17 cellular contexts compared by ENCODE assay signal in genomic region chr4:137998666-137999429, GRCh38.
DNase-seq lines count a peak whose midpoint lies in the region; ATAC-seq and TF ChIP-seq lines count a peak whose summit lies in the region.
"Had no signal": no experiment of that assay in that cellular context is flagged by ENCODE, and none has a peak within 500 bp of the region (broad histone marks: within the 10 kb centered on the region; RNA-seq: fewer than 3 reads in every experiment).

No MANE protein-coding gene starts in this region.

- H4K20me1 ChIP-seq in SK-N-SH (ENCODE audit: insufficient read depth) = no peaks in the 10 kb centered on the region
- no peaks in the 10 kb centered on the region for H4K20me1 ChIP-seq in osteoblast (ENCODE audit: insufficient read depth, low read length)
- H4K20me1 ChIP-seq: BLaER1 had no signal

- TF ChIP-seq RAD21 in SK-N-SH (IDR thresholded peaks at IDR 0.05; ENCODE audit: low read length) = no peak

- no peak overlapping the region for H3K9ac ChIP-seq in SK-N-SH
- H3K9ac ChIP-seq: BLaER1 had no signal

- peak overlapping the region; percentile 60 for H2AFZ ChIP-seq in SK-N-SH (ENCODE audit: low read depth)
- peak overlapping the region; percentile 64 for H2AFZ ChIP-seq in osteoblast (ENCODE audit: low read length)
- H2AFZ ChIP-seq: hepatocyte had no signal

- peaks cover 0 to 4% of the 10 kb centered on the region in 2 experiments for H3K36me3 ChIP-seq in SK-N-SH (replicated peaks in 1 of 2; ENCODE audit: control insufficient read depth in 1 of 2, insufficient read depth in 2 of 2, low read length in 1 of 2)
- H3K36me3 ChIP-seq in osteoblast (ENCODE audit: insufficient read depth, low read length) = no peaks in the 10 kb centered on the region
- H3K36me3 ChIP-seq in H7 (replicated peaks; ENCODE audit: control insufficient read depth, insufficient read depth, low read length) = no peaks in the 10 kb centered on the region
- H3K36me3 ChIP-seq: BLaER1 had no signal

- 17% methylated on average over 1 of the region's 1 CpG for WGBS in SK-N-SH (ENCODE audit: low lambda C conversion rate)

- CTCF ChIA-PET in SK-N-SH (lab: Yijun Ruan, JAX) = interaction anchor here (1.2 to 1.8 kb wide), 2 partner anchors 12 to 91 kb away, joined by 3 to 5 read pairs; no protein-coding TSS in a partner anchor

- no peaks in the 10 kb centered on the region for H3K9me3 ChIP-seq in SK-N-SH
- H3K9me3 ChIP-seq in osteoblast (ENCODE audit: low read depth, low read length) = no peaks in the 10 kb centered on the region
- H3K9me3 ChIP-seq: BLaER1, testis had no signal

- H3K27ac ChIP-seq in SK-N-SH (ENCODE audit: low read depth in 2 of 2, low read length in 1 of 2) = peak overlapping the region; percentile 18 to 80; a peak in 2 of 4 replicates
- peak overlapping the region; percentile 48 for H3K27ac ChIP-seq in osteoblast (ENCODE audit: low read depth, low read length)
- H3K27ac ChIP-seq: BLaER1, hepatocyte, testis had no signal

- H3K4me2 ChIP-seq in SK-N-SH (no peak overlapping the region), osteoblast (ENCODE audit: insufficient read depth, low read length) (peak overlapping the region; percentile 36)
- H3K4me2 ChIP-seq: BLaER1, hepatocyte had no signal

- no peaks in the 10 kb centered on the region for H3K79me2 ChIP-seq in SK-N-SH (ENCODE audit: insufficient read depth)
- no peaks in the 10 kb centered on the region for H3K79me2 ChIP-seq in osteoblast (ENCODE audit: insufficient read depth, low read length)
- H3K79me2 ChIP-seq: hepatocyte had no signal

- no peak overlapping the region for H3K4me3 ChIP-seq in SK-N-SH (ENCODE audit: low read depth in 2 of 2, low read length in 1 of 2)
- H3K4me3 ChIP-seq in osteoblast (ENCODE audit: insufficient read depth, low read length) = no peak overlapping the region
- no peak overlapping the region for H3K4me3 ChIP-seq in H7 (ENCODE audit: insufficient read depth, low read depth, low read length)
- H3K4me3 ChIP-seq: BLaER1, hepatocyte, testis had no signal

- H3F3A ChIP-seq in SK-N-SH (replicated peaks; ENCODE audit: insufficient read depth) = no peaks in the 10 kb centered on the region

- no peaks in the 10 kb centered on the region; a peak in 1 of 4 replicates for H3K4me1 ChIP-seq in SK-N-SH (ENCODE audit: control insufficient read depth in 1 of 2, insufficient read depth in 2 of 2, low read depth in 1 of 2, low read length in 1 of 2)
- H3K4me1 ChIP-seq in osteoblast (ENCODE audit: insufficient read depth, low read length) = peaks cover 9% of the 10 kb centered on the region
- H3K4me1 ChIP-seq: BLaER1 had no signal

- no peaks in the 10 kb centered on the region for H3K9me2 ChIP-seq in SK-N-SH

- POLR2A ChIA-PET in SK-N-SH (lab: Yijun Ruan, JAX) = no interaction called here

- ATAC-seq in GM18867 (IDR thresholded peaks at IDR 0.05; ENCODE audit: unreplicated experiment) (no peak), HG03097 (IDR thresholded peaks at IDR 0.05; ENCODE audit: low FRiP score, unreplicated experiment) (no peak)
- ATAC-seq: activated T-cell treated with anti-CD3 and anti-CD28 coated beads, Interleukin-2, amount 50 U/mL, for 72 hours had no signal

- DNase-seq in COLO829 (ENCODE audit: low spot score) (peak; percentile 4), SK-N-SH (no peak), fibroblast of gingiva (ENCODE audit: low read depth) (peak; percentile 75), osteoblast (ENCODE audit: insufficient read length, low spot score, missing footprints) (peak; percentile 10), H7 (no peak), NCI-H2171 (lab: John Stamatoyannopoulos, UW) (no peak)
- DNase-seq: activated CD4-positive, alpha-beta T cell treated with anti-CD3 and anti-CD28 coated beads, Interleukin-2, amount 50 U/mL, for 1 hour; activated T-cell treated with anti-CD3 and anti-CD28 coated beads, Interleukin-2, amount 50 U/mL, for 72 hours; DMS79; NCI-H2081; NCI-H526 treated with DMSO at 0.1 percent for 48 hours; stimulated activated CD4-positive, alpha-beta T cell treated with anti-CD3 and anti-CD28 coated beads, Interleukin-4, amount 100 ng/mL, for 4 hours; testis had no signal

- no peak for TF ChIP-seq CTCF in SK-N-SH (IDR thresholded peaks at IDR 0.05)
- TF ChIP-seq CTCF in osteoblast (IDR thresholded peaks at IDR 0.05; ENCODE audit: extremely low read depth, low read depth, low read length) = no peak

- TF ChIP-seq EP300 in SK-N-SH (IDR thresholded peaks at IDR 0.05; ENCODE audit: borderline replicate concordance in 1 of 2, low read depth in 1 of 2, low read length in 1 of 2) = 0 out of 4 replicates have a peak, but pooled peaks of 1 of the 2 experiments have one; percentile 32

- H3K27me3 ChIP-seq in SK-N-SH (ENCODE audit: insufficient read depth) (no peaks in the 10 kb centered on the region), osteoblast (ENCODE audit: insufficient read depth, low read length) (no peaks in the 10 kb centered on the region), H7 (ENCODE audit: control insufficient read depth, insufficient read depth, low read length) (no peaks in the 10 kb centered on the region)
- H3K27me3 ChIP-seq: BLaER1, hepatocyte, testis had no signal

TF ChIP-seq in SK-N-SH, 30 proteins besides CTCF, POLR2A, EP300 and RAD21:
- no peak for TF ChIP-seq CHD2 (IDR thresholded peaks at IDR 0.05; ENCODE audit: low read length, partially characterized antibody)
- no peak for TF ChIP-seq JUND (IDR thresholded peaks at IDR 0.05)
- no peak for TF ChIP-seq TAF1 (IDR thresholded peaks at IDR 0.05; ENCODE audit: borderline replicate concordance, low read depth, low read length)
- TF ChIP-seq SIN3A (IDR thresholded peaks at IDR 0.05; ENCODE audit: borderline replicate concordance, low read depth, low read length) = no peak
- TF ChIP-seq EZH2phosphoT487 (IDR thresholded peaks at IDR 0.05; ENCODE audit: borderline replicate concordance, low read depth) = no peak
- TF ChIP-seq NRF1 (IDR thresholded peaks at IDR 0.05; ENCODE audit: low read depth, low read length) = no peak
- TF ChIP-seq FOXM1 (IDR thresholded peaks at IDR 0.05; ENCODE audit: low read depth) = no peak
- TF ChIP-seq POLR2AphosphoS5 (IDR thresholded peaks at IDR 0.05; ENCODE audit: low read depth, low read length) = no peak
- no peak for TF ChIP-seq TCF12 (IDR thresholded peaks at IDR 0.05)
- TF ChIP-seq MXI1 (IDR thresholded peaks at IDR 0.05; ENCODE audit: low read depth, low read length) = no peak
- no peak for TF ChIP-seq GABPA (IDR thresholded peaks at IDR 0.05; ENCODE audit: low read depth)
- no peak for TF ChIP-seq MEF2A (IDR thresholded peaks at IDR 0.05; ENCODE audit: borderline replicate concordance, low read depth)
- no peak for TF ChIP-seq FOSL2 (IDR thresholded peaks at IDR 0.05; ENCODE audit: borderline replicate concordance, low read depth)
- no peak for TF ChIP-seq GATA2 (CRISPR knock-in tag; IDR thresholded peaks at IDR 0.05)
- no peak for TF ChIP-seq NFIC (IDR thresholded peaks at IDR 0.05; ENCODE audit: borderline replicate concordance)

Comparison
In these comparisons a context has a peak if more than half of its experiments do, and no peak if none do; other contexts are left out.
1. DNase-seq: peak in COLO829 (single experiment), fibroblast of gingiva (single experiment) and osteoblast (single experiment); none in SK-N-SH (single experiment), H7 (single experiment) and NCI-H2171 (single experiment).